ENCODE assay signal across 2 cellular contexts in the genomic region with DNA sequence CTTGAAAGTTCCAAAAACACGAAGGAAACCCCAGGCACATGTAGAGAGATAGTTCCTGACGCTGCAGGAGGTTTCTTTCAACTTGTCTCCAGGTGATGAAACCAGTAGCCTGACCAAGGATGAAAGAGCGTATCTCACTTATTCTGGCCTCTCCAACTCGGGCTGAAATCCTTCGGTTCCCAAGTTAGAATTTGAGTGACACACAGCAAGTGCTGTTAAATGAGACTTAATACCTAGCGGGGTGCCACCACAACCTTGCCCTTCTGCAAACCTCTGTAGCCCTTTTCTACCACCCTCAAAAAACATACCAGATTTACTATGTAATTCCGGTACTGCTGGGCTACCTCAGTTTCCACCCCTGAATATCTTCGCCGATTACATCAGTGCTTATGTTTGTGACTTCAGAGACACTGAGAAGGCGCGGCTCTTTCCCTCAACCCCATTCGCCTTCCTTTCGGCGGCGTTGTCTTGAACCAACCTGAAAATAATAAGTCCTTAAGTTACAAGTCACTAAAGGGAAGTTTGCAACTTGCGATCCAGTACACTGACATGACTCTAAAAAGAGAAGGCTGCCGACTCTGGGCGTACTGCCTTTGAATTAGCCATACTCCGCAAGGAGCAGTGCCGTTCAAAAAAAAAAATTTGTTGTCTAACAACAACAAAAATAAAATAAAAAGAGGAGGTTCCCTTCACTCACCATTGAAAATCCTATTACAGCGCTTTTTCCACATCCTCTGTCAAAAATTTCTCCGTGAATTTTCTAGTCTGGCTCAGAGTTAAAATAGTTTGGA.
TF ChIP-seq lines count a peak whose summit lies in the region.

No MANE protein-coding gene starts in this region.

TF ChIP-seq in SK-N-SH, 30 proteins besides CTCF, POLR2A, EP300 and RAD21 (continued from another document):
- TF ChIP-seq GABPA (IDR thresholded peaks at IDR 0.05; ENCODE audit: low read depth) (no peak), FOXM1 (IDR thresholded peaks at IDR 0.05; ENCODE audit: low read depth) (no peak), CHD2 (IDR thresholded peaks at IDR 0.05; ENCODE audit: low read length, partially characterized antibody) (no peak)

TF ChIP-seq in SK-N-SH treated with all-trans-retinoic acid at 6 μM for 48 hours, 23 proteins besides CTCF, POLR2A, EP300 and RAD21 (continued from another document):
- TF ChIP-seq ARNTL (CRISPR knock-in tag; IDR thresholded peaks at IDR 0.05; ENCODE audit: borderline replicate concordance, low read depth) (no peak), RARB (CRISPR knock-in tag; IDR thresholded peaks at IDR 0.05) (no peak), ZNF565 (CRISPR knock-in tag; conservative IDR thresholded peaks at IDR 0.05; ENCODE audit: low read depth) (no peak), OSR1 (CRISPR knock-in tag; IDR thresholded peaks at IDR 0.05) (no peak), GLIS3 (CRISPR knock-in tag; IDR thresholded peaks at IDR 0.05) (no peak), CSDC2 (CRISPR knock-in tag; IDR thresholded peaks at IDR 0.05) (no peak)
